ENCODE assay signal across 9 cellular contexts in genomic region chr2:210399440-210400041, GRCh38.
DNase-seq lines count a peak whose midpoint lies in the region; ATAC-seq and TF ChIP-seq lines count a peak whose summit lies in the region.
"Had no signal": no experiment of that assay in that cellular context is flagged by ENCODE, and none has a peak within 500 bp of the region (broad histone marks: within the 10 kb centered on the region; RNA-seq: fewer than 3 reads in every experiment).

No MANE protein-coding gene starts in this region.

- no peak overlapping the region for H3K4me2 ChIP-seq in osteoblast (ENCODE audit: insufficient read depth, low read length)

- H3K79me2 ChIP-seq in osteoblast (ENCODE audit: insufficient read depth, low read length): no peaks in the 10 kb centered on the region

- no peak overlapping the region for H3K4me3 ChIP-seq in LNCaP clone FGC (ENCODE audit: low read depth, low read length)
- H3K4me3 ChIP-seq in osteoblast (ENCODE audit: insufficient read depth, low read length): no peak overlapping the region
- no peak overlapping the region for H3K4me3 ChIP-seq in CD8-positive, alpha-beta memory T cell (ENCODE audit: low read length)

- H3K27me3 ChIP-seq in osteoblast (ENCODE audit: insufficient read depth, low read length): no peaks in the 10 kb centered on the region
- H3K27me3 ChIP-seq in CD8-positive, alpha-beta memory T cell (ENCODE audit: insufficient read depth, low read length, poor library complexity, severe bottlenecking): no peaks in the 10 kb centered on the region

- peak; percentile 61 for ATAC-seq in GM18502 (IDR thresholded peaks at IDR 0.05; ENCODE audit: poor library complexity, unreplicated experiment)

- H3K27ac Mint-ChIP-seq in CD8-positive, alpha-beta memory T cell: no peak overlapping the region

- H3K4me3 Mint-ChIP-seq in CD8-positive, alpha-beta memory T cell: peak overlapping the region in 1 of 7 donors; percentile 12

- H4K20me1 ChIP-seq in osteoblast (ENCODE audit: insufficient read depth, low read length): no peaks in the 10 kb centered on the region

- H3K27ac ChIP-seq in osteoblast (ENCODE audit: low read depth, low read length): no peak overlapping the region
- no peak overlapping the region for H3K27ac ChIP-seq in CD8-positive, alpha-beta memory T cell (ENCODE audit: low read depth, low read length)

- no peak overlapping the region for H2AFZ ChIP-seq in osteoblast (ENCODE audit: low read length)

- peak; percentile 14 for DNase-seq in LNCaP clone FGC (ENCODE audit: low read depth)
- DNase-seq in cerebellum (ENCODE audit: low spot score): peak; percentile 1
- no peak for DNase-seq in osteoblast (ENCODE audit: insufficient read length, low spot score, missing footprints)
- no peak for DNase-seq in stimulated activated CD8-positive, alpha-beta memory T cell treated with anti-CD3 and anti-CD28 coated beads, Interleukin-4, amount 100 ng/mL, for 48 hours
- DNase-seq in CD8-positive, alpha-beta memory T cell: no peak
- DNase-seq in NCI-H187 (lab: John Stamatoyannopoulos, UW): no peak
- no peak for DNase-seq in NOMO-1 treated with dmso at 0.1 percent for 144 hours (lab: John Stamatoyannopoulos, UW; ENCODE audit: unreplicated experiment)
- DNase-seq: effector memory CD4-positive, alpha-beta T cell had no signal

- no peaks in the 10 kb centered on the region for H3K9me3 Mint-ChIP-seq in CD8-positive, alpha-beta memory T cell

- H3K9me3 ChIP-seq in osteoblast (ENCODE audit: low read depth, low read length): no peaks in the 10 kb centered on the region
- H3K9me3 ChIP-seq in CD8-positive, alpha-beta memory T cell (ENCODE audit: low read length): no peaks in the 10 kb centered on the region

- H3K27me3 Mint-ChIP-seq in CD8-positive, alpha-beta memory T cell: peaks cover 4 to 7% of the 10 kb centered on the region in 2 donors

- CTCF ChIA-PET in CD8-positive, alpha-beta memory T cell (lab: Charles Lee): no interaction called here

- TF ChIP-seq CTCF in LNCaP clone FGC (IDR thresholded peaks at IDR 0.05; ENCODE audit: control insufficient read depth, extremely low read depth, insufficient read depth): peak; percentile 40; the same call in 1 of the 2 replicates
- peak; percentile 30 for TF ChIP-seq CTCF in osteoblast (IDR thresholded peaks at IDR 0.05; ENCODE audit: extremely low read depth, low read depth, low read length)

- no peaks in the 10 kb centered on the region for H3K4me1 ChIP-seq in osteoblast (ENCODE audit: insufficient read depth, low read length)
- H3K4me1 ChIP-seq in CD8-positive, alpha-beta memory T cell (ENCODE audit: insufficient read depth, low read length): no peaks in the 10 kb centered on the region

- peaks cover 1 to 6% (median 5%) of the 10 kb centered on the region in 3 donors for H3K4me1 Mint-ChIP-seq in CD8-positive, alpha-beta memory T cell

- POLR2A ChIA-PET in CD8-positive, alpha-beta memory T cell (lab: Charles Lee): no interaction called here

- no peaks in the 10 kb centered on the region for H3K36me3 ChIP-seq in osteoblast (ENCODE audit: insufficient read depth, low read length)
- no peaks in the 10 kb centered on the region for H3K36me3 ChIP-seq in CD8-positive, alpha-beta memory T cell (ENCODE audit: insufficient read depth, low read length)

- no peaks in the 10 kb centered on the region for H3K36me3 Mint-ChIP-seq in CD8-positive, alpha-beta memory T cell

Comparison
In these comparisons a context has a peak if more than half of its experiments do, and no peak if none do; other contexts are left out.
1. DNase-seq: peak in LNCaP clone FGC (single experiment) and cerebellum (single experiment); none in osteoblast (single experiment), stimulated activated CD8-positive, alpha-beta memory T cell treated with anti-CD3 and anti-CD28 coated beads, Interleukin-4, amount 100 ng/mL, for 48 hours (single experiment), CD8-positive, alpha-beta memory T cell (0 of 5), NCI-H187 (0 of 2) and NOMO-1 treated with dmso at 0.1 percent for 144 hours (single experiment).